28 cellular contexts compared by ENCODE assay signal in genomic region chr11:12064954-12065280, GRCh38. TPM values are rescaled to one million over a fixed set of nuclear protein-coding genes. Genes with fewer than 3 reads are reported as not detected.
"Had no signal": no experiment of that assay in that cellular context is flagged by ENCODE, and none has a peak within 500 bp of the region (broad histone marks: within the 10 kb centered on the region; RNA-seq: fewer than 3 reads in every experiment).

No MANE protein-coding gene starts in this region.

- H3K27me3 ChIP-seq: ascending aorta, body of pancreas, Peyer's patch had no signal

- H3K27ac Mint-ChIP-seq: activated CD4-positive, alpha-beta memory T cell treated with anti-CD3 and anti-CD28 coated beads for 36 hours; activated CD4-positive, alpha-beta T cell treated with anti-CD3 and anti-CD28 coated beads, Interleukin-2, amount 10 ng/mL, durations not matched to agents 7 days and 5 days; activated naive CD4-positive, alpha-beta T cell treated with anti-CD3 and anti-CD28 coated beads, Interleukin-2, amount 50 U/mL, for 72 hours; activated naive CD8-positive, alpha-beta T cell treated with anti-CD3 and anti-CD28 coated beads, Interleukin-2, amount 50 U/mL, for 24 hours; T-helper 1 cell treated with Interleukin-12 subunit alpha and Interleukin-12 subunit beta and Interleukin-4 antibody, amounts not matched to agents 30 μg/mL and 1 μg/mL, for 36 hours; WTC11 had no signal

- DNase-seq: activated CD4-positive, alpha-beta T cell treated with anti-CD3 and anti-CD28 coated beads for 1 hour; activated CD4-positive, alpha-beta T cell treated with anti-CD3 and anti-CD28 coated beads, Interleukin-2, amount 10 ng/mL, durations not matched to agents 7 days and 5 days; activated CD8-positive, alpha-beta memory T cell treated with anti-CD3 and anti-CD28 coated beads for 24 hours; activated effector memory CD4-positive, alpha-beta T cell treated with anti-CD3 and anti-CD28 coated beads, Interleukin-2, amount 50 U/mL, for 16 hours; activated naive CD4-positive, alpha-beta T cell treated with Interleukin-2 at 50 U/mL for 16 hours; activated naive CD8-positive, alpha-beta T cell treated with anti-CD3 and anti-CD28 coated beads, Interleukin-2, amount 50 U/mL, for 24 hours; activated T-cell treated with anti-CD3 and anti-CD28 coated beads, Interleukin-2, amount 50 U/mL, for 4 hours; amniotic stem cell; body of pancreas; central memory CD4-positive, alpha-beta T cell; MM.1S; NCI-H1105 treated with DMSO at 0.1 percent for 48 hours; NCI-H146; NCI-H187 treated with DMSO at 0.1 percent for 48 hours; NCI-H2107; NCI-H345; NCI-H510A treated with DMSO at 0.1 percent for 48 hours; NCI-H69; NK-92 treated with Interleukin-12 subunit alpha and Interleukin-12 subunit beta, amount 100 ng/mL, for 24 hours; OCI-M1; SHP77 treated with DMSO at 0.1 percent for 48 hours had no signal

- H3K9me3 Mint-ChIP-seq: activated CD4-positive, alpha-beta memory T cell treated with anti-CD3 and anti-CD28 coated beads for 36 hours; activated T-cell treated with anti-CD3 and anti-CD28 coated beads, Interleukin-2, amount 50 U/mL, for 4 hours had no signal

- H3K36me3 ChIP-seq: ascending aorta, Peyer's patch had no signal

- ATAC-seq: activated naive CD4-positive, alpha-beta T cell treated with anti-CD3 and anti-CD28 coated beads, Interleukin-2, amount 50 U/mL, for 72 hours; activated naive CD8-positive, alpha-beta T cell treated with anti-CD3 and anti-CD28 coated beads, Interleukin-2, amount 50 U/mL, for 24 hours; activated T-cell treated with anti-CD3 and anti-CD28 coated beads, Interleukin-2, amount 50 U/mL, for 4 hours; body of pancreas; WTC11 had no signal

- H3K4me3 ChIP-seq: ascending aorta, body of pancreas, Peyer's patch had no signal

- H3K27me3 Mint-ChIP-seq: activated CD4-positive, alpha-beta memory T cell treated with anti-CD3 and anti-CD28 coated beads for 36 hours; activated CD4-positive, alpha-beta T cell treated with anti-CD3 and anti-CD28 coated beads, Interleukin-2, amount 10 ng/mL, durations not matched to agents 7 days and 5 days had no signal

- H3K4me3 Mint-ChIP-seq: activated CD4-positive, alpha-beta memory T cell treated with anti-CD3 and anti-CD28 coated beads for 36 hours; activated CD4-positive, alpha-beta T cell treated with anti-CD3 and anti-CD28 coated beads, Interleukin-2, amount 10 ng/mL, durations not matched to agents 7 days and 5 days; activated naive CD8-positive, alpha-beta T cell treated with anti-CD3 and anti-CD28 coated beads, Interleukin-2, amount 50 U/mL, for 24 hours; activated T-cell treated with anti-CD3 and anti-CD28 coated beads, Interleukin-2, amount 50 U/mL, for 4 hours; T-helper 1 cell treated with Interleukin-12 subunit alpha and Interleukin-12 subunit beta and Interleukin-4 antibody, amounts not matched to agents 30 μg/mL and 1 μg/mL, for 36 hours; WTC11 had no signal

- H3K36me3 Mint-ChIP-seq: activated CD4-positive, alpha-beta memory T cell treated with anti-CD3 and anti-CD28 coated beads for 36 hours; activated naive CD4-positive, alpha-beta T cell treated with anti-CD3 and anti-CD28 coated beads, Interleukin-2, amount 50 U/mL, for 72 hours had no signal

- FAIRE-seq: bronchial epithelial cell had no signal

- H3K27ac ChIP-seq: ascending aorta, body of pancreas, Peyer's patch had no signal

- H3K9me3 ChIP-seq: ascending aorta, body of pancreas, Peyer's patch had no signal

RNA-seq across cellular contexts. Expression of gene DKK3, which starts 56.5 kb away (rescaled TPM):
- total RNA-seq: activated CD4-positive, alpha-beta memory T cell treated with anti-CD3 and anti-CD28 coated beads for 36 hours; activated CD4-positive, alpha-beta T cell treated with anti-CD3 and anti-CD28 coated beads, Interleukin-2, amount 10 ng/mL, durations not matched to agents 7 days and 5 days; activated naive CD4-positive, alpha-beta T cell treated with anti-CD3 and anti-CD28 coated beads, Interleukin-2, amount 50 U/mL, for 72 hours had no signal
